In genomic region chr17:50348522-50349240, GRCh38 we compare ENCODE assay signal across 12 cellular contexts. TPM values are rescaled to one million over a fixed set of nuclear protein-coding genes. Genes with fewer than 3 reads are reported as not detected.
A peak's percentile ranks its signal among the peaks of the same experiment; 100 is the strongest.
DNase-seq lines count a peak whose midpoint lies in the region; ATAC-seq and TF ChIP-seq lines count a peak whose summit lies in the region.
"Had no signal": no experiment of that assay in that cellular context is flagged by ENCODE, and none has a peak within 500 bp of the region (broad histone marks: within the 10 kb centered on the region; RNA-seq: fewer than 3 reads in every experiment).

No MANE protein-coding gene starts in this region.

- peak overlapping the region; percentile 91; the same call in 1 of the 2 replicates for H3K9ac ChIP-seq in GM23248

- peaks cover 31% of the 10 kb centered on the region for H3K4me1 Mint-ChIP-seq in activated T-helper 17 cell treated with anti-CD3 and anti-CD28 coated beads, Interleukin-2, amount 50 U/mL, for 72 hours

- in situ Hi-C loops in GM23248 (cut with MboI), result no loop called here

- peak overlapping the region; percentile 87 for H3K4me3 Mint-ChIP-seq in activated T-helper 17 cell treated with anti-CD3 and anti-CD28 coated beads, Interleukin-2, amount 50 U/mL, for 72 hours

- peak overlapping the region; percentile 58 for H3K4me2 ChIP-seq in GM23248 (ENCODE audit: unreplicated experiment)

- intact Hi-C loops in testis (cut with DNase I; ENCODE audit: low total_unique reads), result no loop called here

- H3K9me3 ChIP-seq in GM23248 (ENCODE audit: low read depth) (no peaks in the 10 kb centered on the region), testis (no peaks in the 10 kb centered on the region)
- H3K9me3 ChIP-seq in effector memory CD4-positive, alpha-beta T cell (ENCODE audit: control insufficient read depth, low read length), result no peaks in the 10 kb centered on the region
- H3K9me3 ChIP-seq: HAP-1, thoracic aorta had no signal

- H3K4me3 ChIP-seq in AG04449 (ENCODE audit: low read depth, low read length), result peak overlapping the region; percentile 15
- H3K4me3 ChIP-seq in GM23248, result no peak overlapping the region
- H3K4me3 ChIP-seq in effector memory CD4-positive, alpha-beta T cell (ENCODE audit: insufficient read depth, low read depth, low read length, poor library complexity, severe bottlenecking), result no peak overlapping the region
- H3K4me3 ChIP-seq in testis, result no peak overlapping the region
- H3K4me3 ChIP-seq: HAP-1, thoracic aorta had no signal

- H3K27me3 ChIP-seq in GM23248 (replicated peaks; ENCODE audit: insufficient read depth) (no peaks in the 10 kb centered on the region), testis (no peaks in the 10 kb centered on the region)
- H3K27me3 ChIP-seq in effector memory CD4-positive, alpha-beta T cell (replicated peaks; ENCODE audit: control insufficient read depth, insufficient read depth, low read length, poor library complexity, severe bottlenecking), result no peaks in the 10 kb centered on the region

- H3K4me1 ChIP-seq in GM23248 (ENCODE audit: insufficient read depth) (peaks cover 18% of the 10 kb centered on the region), testis (peaks cover 21% of the 10 kb centered on the region)
- H3K4me1 ChIP-seq in effector memory CD4-positive, alpha-beta T cell (ENCODE audit: control insufficient read depth, insufficient read depth, low read length, poor library complexity, severe bottlenecking), result peaks cover 20% of the 10 kb centered on the region

- H3K79me2 ChIP-seq in GM23248 (ENCODE audit: insufficient read depth), result peaks cover 48% of the 10 kb centered on the region

- CTCF ChIA-PET in AG04449 (lab: Yijun Ruan, JAX), result interaction anchor here (0.8 to 7.6 kb wide), 6 partner anchors 12 to 255 kb away, joined by 3 to 116 read pairs (median 3); partner anchors contain the start of gene LRRC59

- ATAC-seq in activated T-helper 17 cell treated with anti-CD3 and anti-CD28 coated beads, Interleukin-2, amount 50 U/mL, for 72 hours (replicated peaks), result no peak
- ATAC-seq in HG03520 (IDR thresholded peaks at IDR 0.05; ENCODE audit: unreplicated experiment), result no peak
- ATAC-seq in HG02678 (IDR thresholded peaks at IDR 0.05; ENCODE audit: unreplicated experiment), result no peak

- H3K27ac ChIP-seq in GM23248 (peak overlapping the region; percentile 12; the same call in 1 of the 2 replicates), testis (no peak overlapping the region)
- no peak overlapping the region for H3K27ac ChIP-seq in effector memory CD4-positive, alpha-beta T cell (ENCODE audit: insufficient read depth, low read length, poor library complexity, severe bottlenecking)
- H3K27ac ChIP-seq: thoracic aorta had no signal

- POLR2A ChIA-PET in AG04449 (lab: Yijun Ruan, JAX), result interaction anchor here (1.0 to 2.5 kb wide), 2 partner anchors 13 to 16 kb away, joined by 3 to 8 read pairs; no protein-coding TSS in a partner anchor

- H3F3A ChIP-seq in GM23248 (ENCODE audit: insufficient read depth), result peaks cover 13% of the 10 kb centered on the region; the same call in 1 of the 2 replicates

- peaks cover 43% of the 10 kb centered on the region for H3K36me3 Mint-ChIP-seq in activated T-helper 17 cell treated with anti-CD3 and anti-CD28 coated beads, Interleukin-2, amount 50 U/mL, for 72 hours (ENCODE audit: low read depth)

- H3K27ac Mint-ChIP-seq in activated T-helper 17 cell treated with anti-CD3 and anti-CD28 coated beads, Interleukin-2, amount 50 U/mL, for 72 hours, result peak overlapping the region; percentile 93

- TF ChIP-seq POLR2A in testis (IDR thresholded peaks at IDR 0.05), result no peak

- DNase-seq in AG04449 (ENCODE audit: low read depth, low spot score), result no peak
- DNase-seq in GM23248, result peak; percentile 66
- peak; percentile 62 for DNase-seq in islet precursor cell
- DNase-seq in effector memory CD4-positive, alpha-beta T cell, result no peak
- no peak for DNase-seq in testis
- DNase-seq: DMS 273 treated with DMSO at 0.1 percent for 48 hours, NCI-H526 treated with DMSO at 0.1 percent for 48 hours had no signal

- H2AFZ ChIP-seq in GM23248, result no peak overlapping the region

- no peaks in the 10 kb centered on the region for H3K9me2 ChIP-seq in GM23248 (ENCODE audit: insufficient read depth)

- TF ChIP-seq CTCF in AG04449 (IDR thresholded peaks at IDR 0.05; ENCODE audit: insufficient read depth, low read length, missing control alignments) (no peak), testis (IDR thresholded peaks at IDR 0.05) (no peak)

- H4K20me1 ChIP-seq in GM23248 (ENCODE audit: insufficient read depth), result no peaks in the 10 kb centered on the region

- no peaks in the 10 kb centered on the region for H3K27me3 Mint-ChIP-seq in activated T-helper 17 cell treated with anti-CD3 and anti-CD28 coated beads, Interleukin-2, amount 50 U/mL, for 72 hours

- H3K9me3 Mint-ChIP-seq in activated T-helper 17 cell treated with anti-CD3 and anti-CD28 coated beads, Interleukin-2, amount 50 U/mL, for 72 hours, result no peaks in the 10 kb centered on the region

- no peaks in the 10 kb centered on the region for H3K36me3 ChIP-seq in GM23248 (ENCODE audit: low read depth)
- H3K36me3 ChIP-seq in effector memory CD4-positive, alpha-beta T cell (ENCODE audit: control insufficient read depth, insufficient read depth, low read length), result no peaks in the 10 kb centered on the region
- H3K36me3 ChIP-seq in testis (ENCODE audit: low read depth, missing control alignments), result no peaks in the 10 kb centered on the region

- 62 to 67% methylated on average over 6 to 7 of the region's 7 CpGs for WGBS in GM23248 (ENCODE audit: low coverage in 1 of 2, low lambda C conversion rate in 2 of 2, missing lambda C conversion rate in 2 of 2), 2 experiments
- WGBS in testis, 2 donors, result 60 to 66% methylated on average over 6 to 7 of the region's 7 CpGs

RNA-seq across cellular contexts. Expression of gene XYLT2, which starts 2.8 kb away (rescaled TPM):
- total RNA-seq in GM23248 (2014; rRNA removed; shearing (Covaris generic)), result 43.6 and 70.1 TPM in 2 replicates
- polyA plus RNA-seq in GM23248 (2016; fragmentation: Nextera tagmentation; extraction: Ambion mirVana) (25.3 and 27.3 TPM in 2 replicates), testis (ENCODE audit: insufficient read depth, low read depth, low replicate concordance) (44.1 TPM)
- total RNA-seq in activated T-helper 17 cell treated with anti-CD3 and anti-CD28 coated beads, Interleukin-2, amount 50 U/mL, for 72 hours, result 10 to 100 TPM; 38.5 to 95.1 TPM
- 10 to 100 TPM; 37.6 to 47.4 TPM for total RNA-seq in testis

RNA-seq across cellular contexts. Expression of gene MRPL27, which starts 24.3 kb away (rescaled TPM):
- 49.3 and 57.9 TPM in 2 replicates for total RNA-seq in GM23248 (2014; rRNA removed; shearing (Covaris generic))
- polyA plus RNA-seq in GM23248 (2016; fragmentation: Nextera tagmentation; extraction: Ambion mirVana) (115 and 120 TPM in 2 replicates), testis (ENCODE audit: insufficient read depth, low read depth, low replicate concordance) (65.1 TPM)
- 100 to 1,000 TPM in 1 of 2 donors, 10 to 100 TPM in 1; 63.3 to 109 TPM for total RNA-seq in activated T-helper 17 cell treated with anti-CD3 and anti-CD28 coated beads, Interleukin-2, amount 50 U/mL, for 72 hours
- total RNA-seq in testis, result 10 to 100 TPM; 54.5 to 69.1 TPM

RNA-seq across cellular contexts. Expression of gene EME1, which starts 24.3 kb away (rescaled TPM):
- 1.1 and 4.3 TPM in 2 replicates for total RNA-seq in GM23248 (2014; rRNA removed; shearing (Covaris generic))
- polyA plus RNA-seq in GM23248 (2016; fragmentation: Nextera tagmentation; extraction: Ambion mirVana), result 3.8 and 4.1 TPM in 2 replicates
- 10 to 100 TPM; 20.8 to 48.7 TPM for total RNA-seq in activated T-helper 17 cell treated with anti-CD3 and anti-CD28 coated beads, Interleukin-2, amount 50 U/mL, for 72 hours
- 10 to 100 TPM; 15.6 to 19.3 TPM for total RNA-seq in testis
- 22.8 TPM for polyA plus RNA-seq in testis (ENCODE audit: insufficient read depth, low read depth, low replicate concordance)

RNA-seq across cellular contexts. Expression of gene LRRC59, which starts 48.6 kb away (rescaled TPM):
- total RNA-seq in GM23248 (2014; rRNA removed; shearing (Covaris generic)), result 144 and 164 TPM in 2 replicates
- 110 and 111 TPM in 2 replicates for polyA plus RNA-seq in GM23248 (2016; fragmentation: Nextera tagmentation; extraction: Ambion mirVana)
- 100 to 1,000 TPM in 1 of 2 donors, 10 to 100 TPM in 1; 37.1 to 101 TPM for total RNA-seq in activated T-helper 17 cell treated with anti-CD3 and anti-CD28 coated beads, Interleukin-2, amount 50 U/mL, for 72 hours
- 10 to 100 TPM; 56.0 to 62.2 TPM for total RNA-seq in testis
- polyA plus RNA-seq in testis (ENCODE audit: insufficient read depth, low read depth, low replicate concordance), result 74.4 TPM

Comparison
In these comparisons a context has a peak if more than half of its experiments do, and no peak if none do; other contexts are left out.
1. DNase-seq: peak in GM23248 (single experiment) and islet precursor cell (single experiment); none in AG04449 (single experiment), effector memory CD4-positive, alpha-beta T cell (0 of 3) and testis (single experiment).